ENCODE assay signal across 25 cellular contexts in genomic region chr10:528173-529165, GRCh38.
DNase-seq lines count a peak whose midpoint lies in the region; ATAC-seq and TF ChIP-seq lines count a peak whose summit lies in the region.
"Had no signal": no experiment of that assay in that cellular context is flagged by ENCODE, and none has a peak within 500 bp of the region (broad histone marks: within the 10 kb centered on the region; RNA-seq: fewer than 3 reads in every experiment).

No MANE protein-coding gene starts in this region.

- no peak for ATAC-seq in natural killer cell treated with Interleukin-12 subunit alpha and Interleukin-12 subunit beta and Interleukin-15 and Interleukin-18, amount 100 ng/mL, for 72 hours
- ATAC-seq in natural killer cell: no peak
- no peak for ATAC-seq in T-helper 17 cell
- ATAC-seq in activated CD8-positive, alpha-beta T cell treated with anti-CD3 and anti-CD28 coated beads for 36 hours: no peak
- ATAC-seq: A549, HepG2, K562, SK-N-SH treated with all-trans-retinoic acid at 6 μM for 48 hours had no signal

- no peak overlapping the region for H2AFZ ChIP-seq in osteoblast (ENCODE audit: low read length)

- H3K79me2 ChIP-seq in osteoblast (ENCODE audit: insufficient read depth, low read length): peaks cover 94% of the 10 kb centered on the region

- no peak overlapping the region for H3K27ac ChIP-seq in osteoblast (ENCODE audit: low read depth, low read length)
- H3K27ac ChIP-seq: A549, HL-60, RWPE1 had no signal

- H3K27me3 ChIP-seq in osteoblast (ENCODE audit: insufficient read depth, low read length): no peaks in the 10 kb centered on the region
- H3K27me3 ChIP-seq: BE2C had no signal

- no peak overlapping the region for H3K4me3 Mint-ChIP-seq in natural killer cell treated with Interleukin-12 subunit alpha and Interleukin-12 subunit beta and Interleukin-15 and Interleukin-18, amount 100 ng/mL, for 72 hours
- no peak overlapping the region for H3K4me3 Mint-ChIP-seq in natural killer cell
- no peak overlapping the region for H3K4me3 Mint-ChIP-seq in chondrocyte (ENCODE audit: unreplicated experiment)
- H3K4me3 Mint-ChIP-seq in T-helper 17 cell: no peak overlapping the region
- no peak overlapping the region for H3K4me3 Mint-ChIP-seq in activated CD8-positive, alpha-beta T cell treated with anti-CD3 and anti-CD28 coated beads for 36 hours
- H3K4me3 Mint-ChIP-seq: CD4-positive, CD25-positive, alpha-beta regulatory T cell; H9; HFFc6 had no signal

- no peak for TF ChIP-seq POLR2A in lower leg skin (IDR thresholded peaks at IDR 0.05)

- no peaks in the 10 kb centered on the region for H3K4me1 Mint-ChIP-seq in natural killer cell treated with Interleukin-12 subunit alpha and Interleukin-12 subunit beta and Interleukin-15 and Interleukin-18, amount 100 ng/mL, for 72 hours (ENCODE audit: low read depth in 2 of 2)
- no peaks in the 10 kb centered on the region for H3K4me1 Mint-ChIP-seq in natural killer cell
- H3K4me1 Mint-ChIP-seq in chondrocyte (ENCODE audit: low read depth): peaks cover 25% of the 10 kb centered on the region
- H3K4me1 Mint-ChIP-seq in T-helper 17 cell: peaks cover 3% of the 10 kb centered on the region
- H3K4me1 Mint-ChIP-seq in activated CD8-positive, alpha-beta T cell treated with anti-CD3 and anti-CD28 coated beads for 36 hours (ENCODE audit: low read depth): no peaks in the 10 kb centered on the region
- H3K4me1 Mint-ChIP-seq: CD4-positive, CD25-positive, alpha-beta regulatory T cell had no signal

- no peaks in the 10 kb centered on the region for H3K36me3 ChIP-seq in osteoblast (ENCODE audit: insufficient read depth, low read length)
- H3K36me3 ChIP-seq: BE2C had no signal

- peak; percentile 50 for DNase-seq in natural killer cell treated with Interleukin-12 subunit alpha and Interleukin-12 subunit beta and Interleukin-15 and Interleukin-18, amount 100 ng/mL, for 72 hours (ENCODE audit: low spot score)
- DNase-seq in natural killer cell (no peak), chondrocyte (ENCODE audit: low spot score) (peak; percentile 61), osteoblast (ENCODE audit: insufficient read length, low spot score, missing footprints) (peak; percentile 53), T-helper 17 cell (no peak), lower leg skin (ENCODE audit: low spot score in 2 of 2) (no peak)
- DNase-seq in activated CD8-positive, alpha-beta T cell treated with anti-CD3 and anti-CD28 coated beads for 36 hours: no peak
- DNase-seq: BE2C; CD4-positive, CD25-positive, alpha-beta regulatory T cell; DMS79; H9; HFFc6; MM.1S; NCI-H1048; NCI-H1417 treated with DMSO at 0.1 percent for 48 hours; NCI-H187; NCI-H446; NCI-H526; SIG-M5 had no signal

- no peaks in the 10 kb centered on the region for H3K9me3 Mint-ChIP-seq in natural killer cell treated with Interleukin-12 subunit alpha and Interleukin-12 subunit beta and Interleukin-15 and Interleukin-18, amount 100 ng/mL, for 72 hours
- H3K9me3 Mint-ChIP-seq in natural killer cell (no peaks in the 10 kb centered on the region), chondrocyte (ENCODE audit: low read depth) (no peaks in the 10 kb centered on the region)
- no peaks in the 10 kb centered on the region for H3K9me3 Mint-ChIP-seq in activated CD8-positive, alpha-beta T cell treated with anti-CD3 and anti-CD28 coated beads for 36 hours
- H3K9me3 Mint-ChIP-seq: CD4-positive, CD25-positive, alpha-beta regulatory T cell; H9; HFFc6 had no signal

- H3K4me2 ChIP-seq in osteoblast (ENCODE audit: insufficient read depth, low read length): no peak overlapping the region
- H3K4me2 ChIP-seq: A549 had no signal

- peaks cover 87% of the 10 kb centered on the region for H4K20me1 ChIP-seq in osteoblast (ENCODE audit: insufficient read depth, low read length)

- H3K36me3 Mint-ChIP-seq in natural killer cell treated with Interleukin-12 subunit alpha and Interleukin-12 subunit beta and Interleukin-15 and Interleukin-18, amount 100 ng/mL, for 72 hours: no peaks in the 10 kb centered on the region
- H3K36me3 Mint-ChIP-seq in natural killer cell (no peaks in the 10 kb centered on the region), chondrocyte (ENCODE audit: low read depth) (no peaks in the 10 kb centered on the region), T-helper 17 cell (ENCODE audit: low read depth) (peaks cover 2% of the 10 kb centered on the region)
- no peaks in the 10 kb centered on the region for H3K36me3 Mint-ChIP-seq in activated CD8-positive, alpha-beta T cell treated with anti-CD3 and anti-CD28 coated beads for 36 hours (ENCODE audit: low read depth)
- H3K36me3 Mint-ChIP-seq: CD4-positive, CD25-positive, alpha-beta regulatory T cell had no signal

- H3K9me3 ChIP-seq in osteoblast (ENCODE audit: low read depth, low read length) (no peaks in the 10 kb centered on the region), T-helper 17 cell (ENCODE audit: control insufficient read depth, low read length, poor library complexity, severe bottlenecking) (no peaks in the 10 kb centered on the region)
- H3K9me3 ChIP-seq: A549, BE2C had no signal

- WGBS in lower leg skin, 2 donors: 90% methylated on average over 37 of the region's 37 CpGs

- no peaks in the 10 kb centered on the region for H3K4me1 ChIP-seq in osteoblast (ENCODE audit: insufficient read depth, low read length)
- H3K4me1 ChIP-seq: A549, BE2C had no signal

- CTCF ChIA-PET in activated CD8-positive, alpha-beta T cell treated with anti-CD3 and anti-CD28 coated beads for 36 hours (lab: Charles Lee): no interaction called here

- H3K4me3 ChIP-seq in osteoblast (ENCODE audit: insufficient read depth, low read length): no peak overlapping the region
- H3K4me3 ChIP-seq in lower leg skin (ENCODE audit: low read depth, poor library complexity, severe bottlenecking): no peak overlapping the region
- H3K4me3 ChIP-seq: A549, K562 had no signal

- intact Hi-C loops in natural killer cell (cut with micrococcal nuclease) (no loop called here), lower leg skin (cut with DNase I; ENCODE audit: low total_unique reads) (no loop called here)
- intact Hi-C loops in activated CD8-positive, alpha-beta T cell treated with anti-CD3 and anti-CD28 coated beads for 36 hours (cut with micrococcal nuclease): no loop called here

- TF ChIP-seq CTCF in natural killer cell (IDR thresholded peaks at IDR 0.05): no peak
- TF ChIP-seq CTCF in chondrocyte (IDR thresholded peaks at IDR 0.05): no peak
- no peak for TF ChIP-seq CTCF in osteoblast (IDR thresholded peaks at IDR 0.05; ENCODE audit: extremely low read depth, low read depth, low read length)
- TF ChIP-seq CTCF in lower leg skin (IDR thresholded peaks at IDR 0.05): no peak
- no peak for TF ChIP-seq CTCF in activated CD8-positive, alpha-beta T cell treated with anti-CD3 and anti-CD28 coated beads for 36 hours (IDR thresholded peaks at IDR 0.05)

- H3K27me3 Mint-ChIP-seq in natural killer cell treated with Interleukin-12 subunit alpha and Interleukin-12 subunit beta and Interleukin-15 and Interleukin-18, amount 100 ng/mL, for 72 hours: peaks cover 15 to 35% of the 10 kb centered on the region in 2 donors
- H3K27me3 Mint-ChIP-seq in natural killer cell (ENCODE audit: low read depth in 2 of 2) (peaks cover 4 to 16% of the 10 kb centered on the region in 2 donors), chondrocyte (ENCODE audit: low read depth) (no peaks in the 10 kb centered on the region), T-helper 17 cell (peaks cover 32% of the 10 kb centered on the region)
- peaks cover 2% of the 10 kb centered on the region for H3K27me3 Mint-ChIP-seq in activated CD8-positive, alpha-beta T cell treated with anti-CD3 and anti-CD28 coated beads for 36 hours

- POLR2A ChIA-PET in activated CD8-positive, alpha-beta T cell treated with anti-CD3 and anti-CD28 coated beads for 36 hours (lab: Charles Lee): no interaction called here

- H3K27ac Mint-ChIP-seq in natural killer cell treated with Interleukin-12 subunit alpha and Interleukin-12 subunit beta and Interleukin-15 and Interleukin-18, amount 100 ng/mL, for 72 hours: no peak overlapping the region
- H3K27ac Mint-ChIP-seq in natural killer cell: no peak overlapping the region
- H3K27ac Mint-ChIP-seq in chondrocyte (ENCODE audit: unreplicated experiment): no peak overlapping the region
- no peak overlapping the region for H3K27ac Mint-ChIP-seq in T-helper 17 cell
- no peak overlapping the region for H3K27ac Mint-ChIP-seq in activated CD8-positive, alpha-beta T cell treated with anti-CD3 and anti-CD28 coated beads for 36 hours
- H3K27ac Mint-ChIP-seq: CD4-positive, CD25-positive, alpha-beta regulatory T cell; H9; HFFc6 had no signal

Comparison
In these comparisons a context has a peak if more than half of its experiments do, and no peak if none do; other contexts are left out.
1. DNase-seq: peak in natural killer cell treated with Interleukin-12 subunit alpha and Interleukin-12 subunit beta and Interleukin-15 and Interleukin-18, amount 100 ng/mL, for 72 hours (single experiment), chondrocyte (single experiment) and osteoblast (single experiment); none in natural killer cell (single experiment), T-helper 17 cell (0 of 3), lower leg skin (0 of 2) and activated CD8-positive, alpha-beta T cell treated with anti-CD3 and anti-CD28 coated beads for 36 hours (single experiment).